8 cellular contexts compared by ENCODE assay signal in the genomic region with DNA sequence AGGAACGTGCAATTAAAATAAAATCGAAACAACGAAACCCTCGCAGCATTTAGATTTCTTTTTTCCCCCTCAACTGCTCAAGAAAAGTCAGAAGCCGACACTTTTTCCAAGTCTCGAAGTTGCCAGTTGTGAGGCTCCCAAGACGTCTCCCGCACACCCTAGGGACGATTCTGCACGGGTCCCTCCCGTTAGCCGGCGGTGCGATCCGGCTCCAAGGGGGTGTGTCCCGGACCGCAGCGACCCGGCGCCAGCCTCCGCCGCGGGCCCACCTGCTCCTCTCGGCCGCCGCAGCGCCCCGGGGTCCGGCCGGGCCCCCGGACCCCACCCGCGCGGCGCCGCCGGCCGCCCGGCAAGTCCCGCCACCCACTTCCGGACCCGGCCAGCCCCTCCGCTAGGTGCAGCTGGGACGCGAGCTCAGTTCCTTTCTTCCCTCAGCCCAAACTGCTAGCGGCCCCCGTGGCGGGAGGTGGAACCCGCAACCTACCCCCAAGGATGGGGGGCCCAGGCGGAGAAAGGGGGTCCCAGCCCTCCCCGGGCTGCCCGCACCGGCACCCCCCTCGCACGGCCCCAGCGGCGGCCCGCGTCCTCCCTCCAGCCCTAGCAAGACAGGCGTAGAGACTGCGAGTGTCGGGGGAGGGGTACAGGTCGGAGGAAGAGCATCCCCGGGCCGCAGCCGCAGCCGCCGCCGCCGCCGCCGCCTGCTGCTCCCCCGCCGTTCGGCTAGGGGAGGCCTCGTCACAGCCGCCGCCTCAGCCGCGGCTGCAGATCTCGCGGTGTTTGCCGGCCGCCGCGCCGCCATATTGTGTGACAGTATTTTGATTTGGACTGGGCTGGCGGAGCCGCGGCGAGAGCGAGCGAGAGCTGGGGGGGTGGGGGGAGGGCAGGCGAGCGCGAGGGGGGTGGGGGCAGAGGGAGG. TPM values are rescaled to one million over a fixed set of nuclear protein-coding genes. Genes with fewer than 3 reads are reported as not detected.
DNase-seq lines count a peak whose midpoint lies in the region; ATAC-seq, FAIRE-seq and TF ChIP-seq lines count a peak whose summit lies in the region.

No MANE protein-coding gene starts in this region.

- FAIRE-seq in endothelial cell of umbilical vein (lab: Jason Lieb, UNC): peak; percentile 33

- peaks cover 9% of the 10 kb centered on the region for H4K20me1 ChIP-seq in endothelial cell of umbilical vein (replicated peaks; ENCODE audit: control insufficient read depth, extremely low read depth, insufficient read depth, low read length)

- TF ChIP-seq CTCF in Caco-2 (IDR thresholded peaks at IDR 0.05; ENCODE audit: insufficient read depth in 1 of 2, low read depth in 1 of 2, low read length in 1 of 2, severe bottlenecking in 1 of 2, unreplicated experiment in 1 of 2) (no peak), endothelial cell of umbilical vein (IDR thresholded peaks at IDR 0.05; ENCODE audit: extremely low read depth in 1 of 2, insufficient read depth in 1 of 2, low read depth in 1 of 2, low read length in 2 of 2) (no peak)

- POLR2A ChIA-PET in Caco-2 (lab: Charles Lee): interaction anchor here (0.7 kb wide), 1 partner anchor 868 kb away, joined by 3 read pairs; no protein-coding TSS in a partner anchor
- POLR2A ChIA-PET in endothelial cell of umbilical vein (lab: Charles Lee): interaction anchor here (1.3 kb wide), 1 partner anchor 17 kb away, joined by 4 read pairs; no protein-coding TSS in a partner anchor

- no peaks in the 10 kb centered on the region for H3K9me3 Mint-ChIP-seq in Caco-2 (ENCODE audit: unreplicated experiment)

- H3K27ac Mint-ChIP-seq in Caco-2 (ENCODE audit: unreplicated experiment): peak overlapping the region; percentile 60

- no peaks in the 10 kb centered on the region for H3K36me3 ChIP-seq in Caco-2 (ENCODE audit: control insufficient read depth, insufficient read depth, low read length)
- no peaks in the 10 kb centered on the region for H3K36me3 ChIP-seq in endothelial cell of umbilical vein (ENCODE audit: control insufficient read depth in 2 of 2, extremely low read depth in 1 of 2, insufficient read depth in 2 of 2, low read length in 2 of 2)

- no peaks in the 10 kb centered on the region for H3K9me1 ChIP-seq in endothelial cell of umbilical vein (replicated peaks; ENCODE audit: control insufficient read depth, extremely low read depth, insufficient read depth, low read length)

- intact Hi-C loops in Caco-2 (cut with micrococcal nuclease; ENCODE audit: unreplicated experiment) (loop anchor here (2.0 to 5.0 kb wide), 2 partner anchors 116 to 235 kb away; no protein-coding TSS in a partner anchor), endothelial cell of umbilical vein (cut with micrococcal nuclease) (loop anchor here (1.0 to 5.0 kb wide), 3 partner anchors 84 to 116 kb away; no protein-coding TSS in a partner anchor)

- no peaks in the 10 kb centered on the region for H3K27me3 Mint-ChIP-seq in Caco-2 (ENCODE audit: insufficient read depth, unreplicated experiment)

- no peaks in the 10 kb centered on the region for H3K36me3 Mint-ChIP-seq in Caco-2 (ENCODE audit: insufficient read depth, unreplicated experiment)

- peak overlapping the region; percentile 95 for H3K4me2 ChIP-seq in endothelial cell of umbilical vein (ENCODE audit: insufficient read depth, low read length)

- H3K9me3 ChIP-seq in Caco-2: no peaks in the 10 kb centered on the region
- H3K9me3 ChIP-seq in endothelial cell of umbilical vein (replicated peaks; ENCODE audit: control insufficient read depth, insufficient read depth, low read length): no peaks in the 10 kb centered on the region

- peak overlapping the region; percentile 89 for H3K4me3 Mint-ChIP-seq in Caco-2 (ENCODE audit: unreplicated experiment)

- peaks cover 44% of the 10 kb centered on the region for H3K79me2 ChIP-seq in endothelial cell of umbilical vein (ENCODE audit: control insufficient read depth, insufficient read depth, low read length)

- H3K27me3 ChIP-seq in Caco-2 (replicated peaks; ENCODE audit: control insufficient read depth, insufficient read depth, low read length) (no peaks in the 10 kb centered on the region), endothelial cell of umbilical vein (ENCODE audit: control insufficient read depth in 2 of 2, insufficient read depth in 2 of 2, low read length in 2 of 2) (peaks cover 18 to 30% of the 10 kb centered on the region in 2 experiments)

- DNase-seq in Caco-2 (peak; percentile 90 to 92), HT1080 (ENCODE audit: low read depth) (peak; percentile 93), NOMO-1 treated with DMSO at 0.1 percent for 48 hours (lab: John Stamatoyannopoulos, UW; ENCODE audit: unreplicated experiment) (peak; percentile 93), endothelial cell of umbilical vein (ENCODE audit: low read depth, low spot score) (peak; percentile 90), middle frontal gyrus (ENCODE audit: extremely low spot score, low spot score) (peak; percentile 77)
- DNase-seq in activated CD8-positive, alpha-beta memory T cell treated with anti-CD3 and anti-CD28 coated beads, Interleukin-2, amount 50 U/mL, for 4 hours: peak; percentile 90
- DNase-seq in stimulated activated CD8-positive, alpha-beta memory T cell treated with anti-CD3 and anti-CD28 coated beads, Interleukin-2, amount 100 ng/mL, for 1 hour (ENCODE audit: low read depth in 2 of 2): peak; percentile 71 to 80

- peaks cover 19% of the 10 kb centered on the region; the same call in 1 of the 2 replicates for H3K4me1 ChIP-seq in Caco-2
- H3K4me1 ChIP-seq in endothelial cell of umbilical vein (ENCODE audit: control insufficient read depth, extremely low read depth, insufficient read depth, low read length): peaks cover 18% of the 10 kb centered on the region

- no peak for TF ChIP-seq POLR2A in endothelial cell of umbilical vein (IDR thresholded peaks at IDR 0.05; ENCODE audit: low read depth, low read length)

- CTCF ChIA-PET in Caco-2 (lab: Charles Lee) (interaction anchor here (0.6 kb wide), 2 partner anchors 127 to 272 kb away, joined by 3 read pairs; no protein-coding TSS in a partner anchor), endothelial cell of umbilical vein (lab: Charles Lee) (interaction anchor here (0.6 to 1.5 kb wide), 11 partner anchors 18 to 1402 kb away, joined by 3 to 7 read pairs (median 4); no protein-coding TSS in a partner anchor)

- H3K4me3 ChIP-seq in Caco-2 (ENCODE audit: low read depth, low read length) (peak overlapping the region; percentile 97), endothelial cell of umbilical vein (replicated peaks in 1 of 3; ENCODE audit: insufficient read depth in 1 of 3, low read depth in 1 of 3, low read length in 3 of 3) (peak overlapping the region; percentile 69 to 97 (median 79))

- dilution Hi-C loops in endothelial cell of umbilical vein (cut with MboI; ENCODE audit: extremely low pct_ligation_motif_present, low sequenced_read_pairs): no loop called here

- peak overlapping the region; percentile 92 for H3K27ac ChIP-seq in endothelial cell of umbilical vein (ENCODE audit: insufficient read depth, low read depth, low read length)

- peak overlapping the region; percentile 97 for H3K9ac ChIP-seq in endothelial cell of umbilical vein (replicated peaks; ENCODE audit: extremely low read depth, insufficient read depth, low read length)

- no TSS peak for BruUV-seq in Caco-2 (replicated peaks; lab: Mats Ljungman, UMichigan)
- BruUV-seq in endothelial cell of umbilical vein (replicated peaks; lab: Mats Ljungman, UMichigan): no TSS peak

- peak overlapping the region; percentile 99 for H2AFZ ChIP-seq in endothelial cell of umbilical vein (ENCODE audit: low read depth, low read length)

- peak; percentile 68 for ATAC-seq in GM21360 (IDR thresholded peaks at IDR 0.05; ENCODE audit: unreplicated experiment)

- peaks cover 8% of the 10 kb centered on the region for H3K4me1 Mint-ChIP-seq in Caco-2 (ENCODE audit: low read depth, unreplicated experiment)

TF ChIP-seq in endothelial cell of umbilical vein, 7 proteins besides CTCF, POLR2A, EP300 and RAD21:
- TF ChIP-seq, protein P1, sequence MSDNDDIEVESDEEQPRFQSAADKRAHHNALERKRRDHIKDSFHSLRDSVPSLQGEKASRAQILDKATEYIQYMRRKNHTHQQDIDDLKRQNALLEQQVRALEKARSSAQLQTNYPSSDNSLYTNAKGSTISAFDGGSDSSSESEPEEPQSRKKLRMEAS (IDR thresholded peaks at IDR 0.05; ENCODE audit: insufficient read depth, insufficient read length): no peak
- TF ChIP-seq POLR2AphosphoS5 (IDR thresholded peaks at IDR 0.05; ENCODE audit: insufficient read depth, low read depth, low read length): peak; percentile 47
TF ChIP-seq in endothelial cell of umbilical vein: peak in this region for 1.

RNA-seq across cellular contexts. Expression of a gene that starts 0.5 kb away (rescaled TPM):
- 43.6 and 43.7 TPM in 2 replicates for total RNA-seq in Caco-2 (2022)
- 14.9 and 27.1 TPM in 2 replicates for total RNA-seq in HT1080 (2014; rRNA removed; shearing (Covaris generic))
- polyA plus RNA-seq in HT1080 (2015; cell fraction: cytosol; rRNA removed): 38.6 and 49.6 TPM in 2 replicates
- polyA plus RNA-seq in HT1080 (2015; cell fraction: nucleus; rRNA removed): 28.6 and 31.5 TPM in 2 replicates
- total RNA-seq in endothelial cell of umbilical vein: 34.2 and 37.4 TPM in 2 replicates
- polyA plus RNA-seq in endothelial cell of umbilical vein: 24.4 and 26.0 TPM in 2 replicates
- 28.6 and 29.0 TPM in 2 replicates for polyA plus RNA-seq in endothelial cell of umbilical vein (2011; cell fraction: cytosol; rRNA removed)
- 25.6 and 29.4 TPM in 2 replicates for polyA plus RNA-seq in endothelial cell of umbilical vein (2011; cell fraction: nucleus; rRNA removed)
- polyA plus RNA-seq in endothelial cell of umbilical vein (2012): 30.4 and 40.9 TPM in 2 replicates
- 54.3 and 60.9 TPM in 2 replicates for polyA minus RNA-seq in endothelial cell of umbilical vein
- 15.3 TPM for polyA minus RNA-seq in endothelial cell of umbilical vein (2011; cell fraction: cytosol; rRNA and poly(A)+ RNA removed)
- polyA minus RNA-seq in endothelial cell of umbilical vein (2011; cell fraction: nucleus; rRNA and poly(A)+ RNA removed): 45.3 and 63.2 TPM in 2 replicates

Comparison
In these comparisons a context has a peak if more than half of its experiments do, and no peak if none do; other contexts are left out.
1. Peak in every context shown above with its lines: DNase-seq, ATAC-seq, H3K4me3 ChIP-seq and H3K27ac ChIP-seq.